In the genomic region with DNA sequence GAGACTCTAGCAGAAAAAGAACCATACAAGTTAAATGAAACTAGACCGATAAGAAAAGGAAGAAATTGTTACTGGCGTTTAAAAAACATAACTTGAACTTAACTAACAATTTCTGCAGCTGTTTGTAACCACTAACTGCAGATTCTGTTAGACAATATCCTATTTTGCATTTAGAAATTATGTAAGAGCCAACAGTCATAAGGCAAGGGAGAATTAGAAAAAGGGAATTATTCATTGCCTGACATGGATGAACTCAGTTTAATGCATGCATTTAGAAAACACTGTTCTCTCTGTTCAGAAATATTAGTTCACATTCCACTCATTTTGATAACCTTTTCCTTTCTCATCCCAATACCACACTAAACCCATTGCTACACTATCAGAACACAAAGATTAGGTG, we compare ENCODE assay signal across 1 cellular context.
TF ChIP-seq lines count a peak whose summit lies in the region.

No MANE protein-coding gene starts in this region.

TF ChIP-seq in HepG2, 621 proteins besides CTCF, POLR2A, EP300 and RAD21 (continued from another document):
- TF ChIP-seq, protein P1, sequence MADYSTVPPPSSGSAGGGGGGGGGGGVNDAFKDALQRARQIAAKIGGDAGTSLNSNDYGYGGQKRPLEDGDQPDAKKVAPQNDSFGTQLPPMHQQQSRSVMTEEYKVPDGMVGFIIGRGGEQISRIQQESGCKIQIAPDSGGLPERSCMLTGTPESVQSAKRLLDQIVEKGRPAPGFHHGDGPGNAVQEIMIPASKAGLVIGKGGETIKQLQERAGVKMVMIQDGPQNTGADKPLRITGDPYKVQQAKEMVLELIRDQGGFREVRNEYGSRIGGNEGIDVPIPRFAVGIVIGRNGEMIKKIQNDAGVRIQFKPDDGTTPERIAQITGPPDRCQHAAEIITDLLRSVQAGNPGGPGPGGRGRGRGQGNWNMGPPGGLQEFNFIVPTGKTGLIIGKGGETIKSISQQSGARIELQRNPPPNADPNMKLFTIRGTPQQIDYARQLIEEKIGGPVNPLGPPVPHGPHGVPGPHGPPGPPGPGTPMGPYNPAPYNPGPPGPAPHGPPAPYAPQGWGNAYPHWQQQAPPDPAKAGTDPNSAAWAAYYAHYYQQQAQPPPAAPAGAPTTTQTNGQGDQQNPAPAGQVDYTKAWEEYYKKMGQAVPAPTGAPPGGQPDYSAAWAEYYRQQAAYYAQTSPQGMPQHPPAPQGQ (CRISPR knock-in tag; IDR thresholded peaks at IDR 0.05; ENCODE audit: borderline replicate concordance): no peak
- TF ChIP-seq, protein P2, sequence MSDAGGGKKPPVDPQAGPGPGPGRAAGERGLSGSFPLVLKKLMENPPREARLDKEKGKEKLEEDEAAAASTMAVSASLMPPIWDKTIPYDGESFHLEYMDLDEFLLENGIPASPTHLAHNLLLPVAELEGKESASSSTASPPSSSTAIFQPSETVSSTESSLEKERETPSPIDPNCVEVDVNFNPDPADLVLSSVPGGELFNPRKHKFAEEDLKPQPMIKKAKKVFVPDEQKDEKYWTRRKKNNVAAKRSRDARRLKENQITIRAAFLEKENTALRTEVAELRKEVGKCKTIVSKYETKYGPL (CRISPR knock-in tag; IDR thresholded peaks at IDR 0.05): no peak
- TF ChIP-seq RFX5 (IDR thresholded peaks at IDR 0.05; ENCODE audit: low read depth, low read length) (no peak), STAG1 (CRISPR knock-in tag; IDR thresholded peaks at IDR 0.05) (no peak), TRIM24 (CRISPR knock-in tag; IDR thresholded peaks at IDR 0.05) (no peak)
- TF ChIP-seq, protein P3, sequence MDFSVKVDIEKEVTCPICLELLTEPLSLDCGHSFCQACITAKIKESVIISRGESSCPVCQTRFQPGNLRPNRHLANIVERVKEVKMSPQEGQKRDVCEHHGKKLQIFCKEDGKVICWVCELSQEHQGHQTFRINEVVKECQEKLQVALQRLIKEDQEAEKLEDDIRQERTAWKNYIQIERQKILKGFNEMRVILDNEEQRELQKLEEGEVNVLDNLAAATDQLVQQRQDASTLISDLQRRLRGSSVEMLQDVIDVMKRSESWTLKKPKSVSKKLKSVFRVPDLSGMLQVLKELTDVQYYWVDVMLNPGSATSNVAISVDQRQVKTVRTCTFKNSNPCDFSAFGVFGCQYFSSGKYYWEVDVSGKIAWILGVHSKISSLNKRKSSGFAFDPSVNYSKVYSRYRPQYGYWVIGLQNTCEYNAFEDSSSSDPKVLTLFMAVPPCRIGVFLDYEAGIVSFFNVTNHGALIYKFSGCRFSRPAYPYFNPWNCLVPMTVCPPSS (IDR thresholded peaks at IDR 0.05): no peak
TF ChIP-seq in HepG2: peak in this region for 0.
